27 cellular contexts compared by ENCODE assay signal in the genomic region with DNA sequence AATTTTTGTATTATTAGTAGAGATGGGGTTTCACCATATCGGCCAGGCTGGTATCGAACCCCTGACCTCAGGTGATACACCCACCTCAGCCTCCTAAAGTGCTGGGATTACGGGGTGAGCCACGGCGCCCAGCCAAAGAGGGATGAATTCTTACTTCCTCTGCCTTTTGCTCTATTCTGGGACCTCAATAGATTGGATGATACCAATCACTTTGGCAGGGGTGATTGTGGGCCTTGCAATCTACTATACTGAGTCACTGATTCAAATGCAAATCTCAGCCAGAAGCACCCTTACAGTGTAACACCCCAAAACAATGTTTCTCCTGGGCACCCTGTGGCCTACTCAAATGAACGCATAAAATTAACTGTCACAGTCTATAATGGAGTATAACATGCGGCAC.
"Had no signal": no experiment of that assay in that cellular context is flagged by ENCODE, and none has a peak within 500 bp of the region (broad histone marks: within the 10 kb centered on the region; RNA-seq: fewer than 3 reads in every experiment).

No MANE protein-coding gene starts in this region.

- DNase-seq: cerebellar nuclear complex; cortex of kidney; effector memory CD8-positive, alpha-beta T cell; erythroblast; esophagus squamous epithelium; foreskin melanocyte; glutamatergic neuron; heart right ventricle; hippocampal formation; immature natural killer cell; islet precursor cell; natural killer cell; occipital lobe; pancreas; right lobe of liver; small intestine; stimulated activated CD4-positive, alpha-beta T cell treated with anti-CD3 and anti-CD28 coated beads, Interleukin-15, amount 100 ng/mL, for 24 hours; stimulated activated CD4-positive, alpha-beta T cell treated with anti-CD3 and anti-CD28 coated beads, Interleukin-4, amount 100 ng/mL, for 1 hour; stimulated activated CD8-positive, alpha-beta memory T cell treated with anti-CD3 and anti-CD28 coated beads, Interleukin-4, amount 100 ng/mL, for 48 hours; stimulated activated naive CD4-positive, alpha-beta T cell; stimulated activated naive CD8-positive, alpha-beta T cell treated with anti-CD3 and anti-CD28 coated beads, Interleukin-15, amount 100 ng/mL, for 72 hours; tibial artery had no signal

- H3K27ac ChIP-seq: esophagus squamous epithelium, heart right ventricle, pancreas, right lobe of liver, tibial artery had no signal

- H3K4me3 ChIP-seq: esophagus squamous epithelium, heart right ventricle, lung, pancreas, right lobe of liver, tibial artery had no signal

- H3K27ac Mint-ChIP-seq: effector memory CD8-positive, alpha-beta T cell; immature natural killer cell; memory B cell; natural killer cell; progenitor cell of endocrine pancreas; stimulated activated naive CD8-positive, alpha-beta T cell treated with anti-CD3 and anti-CD28 coated beads, Interleukin-15, amount 100 ng/mL, for 72 hours; type B pancreatic cell had no signal

- H3K27me3 ChIP-seq: esophagus squamous epithelium, heart right ventricle, pancreas, right lobe of liver, tibial artery had no signal

- H3K4me1 Mint-ChIP-seq: immature natural killer cell; memory B cell; natural killer cell; stimulated activated naive CD8-positive, alpha-beta T cell treated with anti-CD3 and anti-CD28 coated beads, Interleukin-15, amount 100 ng/mL, for 72 hours had no signal

- H3K36me3 Mint-ChIP-seq: immature natural killer cell, memory B cell, natural killer cell, type B pancreatic cell had no signal

- H3K4me1 ChIP-seq: esophagus squamous epithelium, pancreas, right lobe of liver, tibial artery had no signal

- H3K9me3 ChIP-seq: esophagus squamous epithelium, pancreas, right lobe of liver, tibial artery had no signal

- H3K27me3 Mint-ChIP-seq: effector memory CD8-positive, alpha-beta T cell; memory B cell; stimulated activated naive CD8-positive, alpha-beta T cell treated with anti-CD3 and anti-CD28 coated beads, Interleukin-15, amount 100 ng/mL, for 72 hours; type B pancreatic cell had no signal

- FAIRE-seq: endometrium, pancreas, small intestine had no signal

- H3K4me3 Mint-ChIP-seq: effector memory CD8-positive, alpha-beta T cell; immature natural killer cell; memory B cell; natural killer cell; stimulated activated naive CD8-positive, alpha-beta T cell treated with anti-CD3 and anti-CD28 coated beads, Interleukin-15, amount 100 ng/mL, for 72 hours; type B pancreatic cell had no signal

- H3K9me3 Mint-ChIP-seq: type B pancreatic cell had no signal

- H3K36me3 ChIP-seq: esophagus squamous epithelium, heart right ventricle, pancreas, right lobe of liver, tibial artery had no signal
